Comparison of ENCODE assay signal across 32 cellular contexts in the genomic region with DNA sequence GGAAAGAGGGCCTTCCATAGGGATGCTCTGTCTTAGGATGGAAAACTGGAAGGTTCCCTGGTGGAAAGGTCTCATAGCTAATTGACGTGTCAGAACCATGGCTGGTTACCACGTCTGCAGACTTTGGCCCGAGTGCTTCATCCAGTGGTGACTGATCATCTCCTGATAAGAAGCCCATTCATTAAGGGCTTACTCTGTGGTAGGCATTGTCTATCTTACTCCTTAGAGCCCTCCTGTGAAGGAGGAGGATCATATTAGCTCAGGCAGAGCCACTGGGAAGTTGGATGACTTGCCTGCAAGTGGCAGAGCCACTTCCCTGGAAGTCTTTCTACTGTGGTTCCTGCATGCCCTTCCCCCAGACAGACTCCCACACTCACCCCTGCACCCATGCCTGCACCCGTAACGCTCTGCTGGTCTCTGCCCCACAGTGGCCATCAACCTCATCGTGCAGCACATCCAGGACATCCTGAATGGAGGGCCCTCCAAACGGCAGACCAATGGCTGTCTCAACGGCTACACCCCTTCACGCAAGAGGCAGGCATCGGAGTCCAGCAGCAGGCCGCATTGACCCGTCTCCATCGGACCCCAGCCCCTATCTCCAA.
A peak's percentile ranks its signal among the peaks of the same experiment; 100 is the strongest.
DNase-seq lines count a peak whose midpoint lies in the region; ATAC-seq, FAIRE-seq and TF ChIP-seq lines count a peak whose summit lies in the region.
"Had no signal": no experiment of that assay in that cellular context is flagged by ENCODE, and none has a peak within 500 bp of the region (broad histone marks: within the 10 kb centered on the region; RNA-seq: fewer than 3 reads in every experiment).

No MANE protein-coding gene starts in this region.

- H3K4me3 ChIP-seq in endothelial cell of umbilical vein (replicated peaks in 1 of 3; ENCODE audit: insufficient read depth in 1 of 3, low read depth in 1 of 3, low read length in 3 of 3) (no peak overlapping the region), mesenchymal stem cell (ENCODE audit: insufficient read depth in 1 of 2, low read depth in 1 of 2, low read length in 2 of 2) (no peak overlapping the region), WERI-Rb-1 (ENCODE audit: low read depth, low read length) (no peak overlapping the region), left lung (no peak overlapping the region)
- H3K4me3 ChIP-seq: dorsolateral prefrontal cortex, smooth muscle cell had no signal

- CTCF ChIA-PET in endothelial cell of umbilical vein (lab: Charles Lee) = interaction anchor here (1.1 to 2.7 kb wide), 3 partner anchors 78 to 309 kb away, joined by 3 to 7 read pairs (median 6); no protein-coding TSS in a partner anchor
- CTCF ChIA-PET in MCF 10A (lab: Yijun Ruan, JAX) = interaction anchor here (0.9 to 13.7 kb wide), 16 partner anchors 6 to 531 kb away, joined by 3 to 178 read pairs (median 5); partner anchors contain the start of genes ALDH9A1, TMCO1 and UCK2

- H3K27ac ChIP-seq in endothelial cell of umbilical vein (ENCODE audit: insufficient read depth, low read depth, low read length) = no peak overlapping the region
- H3K27ac ChIP-seq in mesenchymal stem cell (ENCODE audit: low read length, poor library complexity, severe bottlenecking) = no peak overlapping the region
- no peak overlapping the region for H3K27ac ChIP-seq in WERI-Rb-1
- H3K27ac ChIP-seq in left lung = no peak overlapping the region
- H3K27ac ChIP-seq: dorsolateral prefrontal cortex, RWPE1 had no signal

- no peak overlapping the region for H4K8ac ChIP-seq in mesenchymal stem cell (ENCODE audit: low read length)

- peaks cover 94% of the 10 kb centered on the region for H3K36me3 Mint-ChIP-seq in MCF 10A (ENCODE audit: insufficient read depth, unreplicated experiment)
- H3K36me3 Mint-ChIP-seq in stimulated activated naive B cell treated with anti-CD40 and anti-IgM and Interleukin-4, amounts not matched to agents 10 μg/mL and 1 μg/mL and 100 μg/mL, for 72 hours = peaks cover 34 to 64% of the 10 kb centered on the region in 2 donors

- H3K4me3 Mint-ChIP-seq in MCF 10A (ENCODE audit: unreplicated experiment) = no peak overlapping the region
- H3K4me3 Mint-ChIP-seq in stimulated activated naive B cell treated with anti-CD40 and anti-IgM and Interleukin-4, amounts not matched to agents 10 μg/mL and 1 μg/mL and 100 μg/mL, for 72 hours = no peak overlapping the region
- H3K4me3 Mint-ChIP-seq: activated CD8-positive, alpha-beta T cell treated with anti-CD3 and anti-CD28 coated beads for 36 hours; activated naive CD8-positive, alpha-beta T cell treated with anti-CD3 and anti-CD28 coated beads, Interleukin-2, amount 10 ng/mL, durations not matched to agents 7 days and 5 days; immature natural killer cell; natural killer cell treated with Interleukin-12 subunit alpha and Interleukin-12 subunit beta and Interleukin-15 and Interleukin-18, amount 100 ng/mL, for 72 hours; T-helper 1 cell treated with Interleukin-12 subunit alpha and Interleukin-12 subunit beta and Interleukin-4 antibody, amounts not matched to agents 30 μg/mL and 1 μg/mL, for 36 hours; type B pancreatic cell had no signal

- H3K79me1 ChIP-seq in mesenchymal stem cell (replicated peaks; ENCODE audit: low read length, poor library complexity, severe bottlenecking) = peaks cover 42% of the 10 kb centered on the region

- peak overlapping the region; percentile 52 for H4K91ac ChIP-seq in mesenchymal stem cell (ENCODE audit: low read length)

- H2BK120ac ChIP-seq in mesenchymal stem cell (ENCODE audit: low read depth, low read length) = no peak overlapping the region

- H3K9ac ChIP-seq in endothelial cell of umbilical vein (replicated peaks; ENCODE audit: extremely low read depth, insufficient read depth, low read length) (no peak overlapping the region), mesenchymal stem cell (ENCODE audit: low read length) (no peak overlapping the region)

- no peak overlapping the region for H3K14ac ChIP-seq in mesenchymal stem cell (ENCODE audit: low read length in 2 of 2)

- peaks cover 36% of the 10 kb centered on the region for H3K4me1 ChIP-seq in endothelial cell of umbilical vein (ENCODE audit: control insufficient read depth, extremely low read depth, insufficient read depth, low read length)
- H3K4me1 ChIP-seq in mesenchymal stem cell (ENCODE audit: control insufficient read depth, insufficient read depth, low read depth, low read length) = peaks cover 12% of the 10 kb centered on the region
- H3K4me1 ChIP-seq in left lung = peaks cover 0 to 9% of the 10 kb centered on the region in 2 donors

- H3K9me1 ChIP-seq in endothelial cell of umbilical vein (replicated peaks; ENCODE audit: control insufficient read depth, extremely low read depth, insufficient read depth, low read length) = no peaks in the 10 kb centered on the region

- H2BK15ac ChIP-seq in mesenchymal stem cell (ENCODE audit: low read depth, poor library complexity, severe bottlenecking) = no peak overlapping the region

- dilution Hi-C loops in endothelial cell of umbilical vein (cut with MboI; ENCODE audit: extremely low pct_ligation_motif_present, low sequenced_read_pairs) = no loop called here

- H3K4ac ChIP-seq in mesenchymal stem cell (ENCODE audit: low read depth in 1 of 2, low read length in 2 of 2) = no peak overlapping the region

- FAIRE-seq in RCC 7860 (lab: Jason Lieb, UNC) (peak; percentile 92), endothelial cell of umbilical vein (lab: Jason Lieb, UNC) (no peak)
- FAIRE-seq: frontal cortex, HTR-8/SVneo had no signal

- WGBS in mesenchymal stem cell = 75% methylated on average over 13 of the region's 13 CpGs

- peaks cover 18% of the 10 kb centered on the region for H3K4me1 Mint-ChIP-seq in MCF 10A (ENCODE audit: insufficient read depth, unreplicated experiment)
- peaks cover 0 to under 1% of the 10 kb centered on the region in 2 donors for H3K4me1 Mint-ChIP-seq in stimulated activated naive B cell treated with anti-CD40 and anti-IgM and Interleukin-4, amounts not matched to agents 10 μg/mL and 1 μg/mL and 100 μg/mL, for 72 hours
- H3K4me1 Mint-ChIP-seq: immature natural killer cell had no signal

- H3K27me3 Mint-ChIP-seq in MCF 10A (ENCODE audit: insufficient read depth, unreplicated experiment) = no peaks in the 10 kb centered on the region
- H3K27me3 Mint-ChIP-seq in stimulated activated naive B cell treated with anti-CD40 and anti-IgM and Interleukin-4, amounts not matched to agents 10 μg/mL and 1 μg/mL and 100 μg/mL, for 72 hours = no peaks in the 10 kb centered on the region
- H3K27me3 Mint-ChIP-seq: activated CD8-positive, alpha-beta T cell treated with anti-CD3 and anti-CD28 coated beads for 36 hours; activated naive CD8-positive, alpha-beta T cell treated with anti-CD3 and anti-CD28 coated beads, Interleukin-2, amount 10 ng/mL, durations not matched to agents 7 days and 5 days; natural killer cell treated with Interleukin-12 subunit alpha and Interleukin-12 subunit beta and Interleukin-15 and Interleukin-18, amount 100 ng/mL, for 72 hours; type B pancreatic cell had no signal

- H3K4me2 ChIP-seq in endothelial cell of umbilical vein (ENCODE audit: insufficient read depth, low read length) = no peak overlapping the region
- no peak overlapping the region for H3K4me2 ChIP-seq in mesenchymal stem cell (ENCODE audit: low read length, poor library complexity, severe bottlenecking)
- H3K4me2 ChIP-seq: smooth muscle cell had no signal

- H3K9me3 Mint-ChIP-seq in MCF 10A (ENCODE audit: unreplicated experiment) = no peaks in the 10 kb centered on the region
- H3K9me3 Mint-ChIP-seq in stimulated activated naive B cell treated with anti-CD40 and anti-IgM and Interleukin-4, amounts not matched to agents 10 μg/mL and 1 μg/mL and 100 μg/mL, for 72 hours = no peaks in the 10 kb centered on the region
- H3K9me3 Mint-ChIP-seq: activated CD8-positive, alpha-beta T cell treated with anti-CD3 and anti-CD28 coated beads for 36 hours; activated naive CD8-positive, alpha-beta T cell treated with anti-CD3 and anti-CD28 coated beads, Interleukin-2, amount 10 ng/mL, durations not matched to agents 7 days and 5 days; immature natural killer cell; natural killer cell treated with Interleukin-12 subunit alpha and Interleukin-12 subunit beta and Interleukin-15 and Interleukin-18, amount 100 ng/mL, for 72 hours; T-helper 1 cell treated with Interleukin-12 subunit alpha and Interleukin-12 subunit beta and Interleukin-4 antibody, amounts not matched to agents 30 μg/mL and 1 μg/mL, for 36 hours; type B pancreatic cell had no signal

- intact Hi-C loops in endothelial cell of umbilical vein (cut with micrococcal nuclease) = no loop called here
- intact Hi-C loops in MCF 10A (cut with micrococcal nuclease) = no loop called here
- intact Hi-C loops in left lung (cut with DNase I) = loop anchor here in 1 of 2 donors (10.0 kb wide), 1 partner anchor 83 kb away; the partner anchor contains the start of gene UCK2

- no peak overlapping the region for H3K23ac ChIP-seq in mesenchymal stem cell (ENCODE audit: low read length in 2 of 2)

- peak; percentile 81 for DNase-seq in EL
- peak; percentile 99 for DNase-seq in RCC 7860 (ENCODE audit: low spot score)
- no peak for DNase-seq in endothelial cell of umbilical vein (ENCODE audit: low read depth, low spot score)
- no peak for DNase-seq in mesenchymal stem cell
- no peak for DNase-seq in WERI-Rb-1
- no peak for DNase-seq in MCF 10A (ENCODE audit: unreplicated experiment)
- no peak for DNase-seq in stimulated activated naive B cell treated with anti-CD40 and anti-IgM and Interleukin-4, amounts not matched to agents 10 μg/mL and 1 μg/mL and 100 μg/mL, for 72 hours
- no peak for DNase-seq in left lung
- DNase-seq: ACHN; activated CD4-positive, alpha-beta T cell treated with anti-CD3 and anti-CD28 coated beads for 1 hour; activated CD8-positive, alpha-beta T cell treated with anti-CD3 and anti-CD28 coated beads for 36 hours; activated naive CD8-positive, alpha-beta T cell treated with anti-CD3 and anti-CD28 coated beads, Interleukin-2, amount 10 ng/mL, durations not matched to agents 7 days and 5 days; activated T-cell treated with anti-CD3 and anti-CD28 coated beads for 4 hours; BE2C; dorsolateral prefrontal cortex; hypothalamus; immature natural killer cell; KG1; NCI-H1436; NCI-H2107; NCI-H446; NCI-H774; stimulated activated CD4-positive, alpha-beta T cell treated with anti-CD3 and anti-CD28 coated beads, Interleukin-1b, Interleukin-23, amount 100 ng/mL, for 48 hours; stimulated activated CD8-positive, alpha-beta memory T cell treated with anti-CD3 and anti-CD28 coated beads, Interleukin-4, amount 100 ng/mL, for 48 hours had no signal

- no TSS peak for BruUV-seq in endothelial cell of umbilical vein (replicated peaks; lab: Mats Ljungman, UMichigan)
- BruUV-seq in MCF 10A (replicated peaks; lab: Mats Ljungman, UMichigan) = no TSS peak

- POLR2A ChIA-PET in endothelial cell of umbilical vein (lab: Charles Lee) = no interaction called here
- POLR2A ChIA-PET in MCF 10A (lab: Yijun Ruan, JAX) = interaction anchor here (0.7 to 1.1 kb wide), 4 partner anchors 11 to 1206 kb away, joined by 3 read pairs; no protein-coding TSS in a partner anchor

- no peak for TF ChIP-seq POLR2A in endothelial cell of umbilical vein (IDR thresholded peaks at IDR 0.05; ENCODE audit: low read depth, low read length)

- H3K27me3 ChIP-seq in endothelial cell of umbilical vein (ENCODE audit: control insufficient read depth in 2 of 2, insufficient read depth in 2 of 2, low read length in 2 of 2) = no peaks in the 10 kb centered on the region
- H3K27me3 ChIP-seq in mesenchymal stem cell (ENCODE audit: control insufficient read depth in 1 of 2, insufficient read depth in 1 of 2, low read length in 2 of 2) = no peaks in the 10 kb centered on the region
- no peaks in the 10 kb centered on the region for H3K27me3 ChIP-seq in WERI-Rb-1 (ENCODE audit: insufficient read depth, low read depth, severe bottlenecking)
- H3K27me3 ChIP-seq in left lung = no peaks in the 10 kb centered on the region
- H3K27me3 ChIP-seq: BE2C, dorsolateral prefrontal cortex had no signal

- H3K27ac Mint-ChIP-seq in MCF 10A (ENCODE audit: low read depth, unreplicated experiment) = no peak overlapping the region
- no peak overlapping the region for H3K27ac Mint-ChIP-seq in stimulated activated naive B cell treated with anti-CD40 and anti-IgM and Interleukin-4, amounts not matched to agents 10 μg/mL and 1 μg/mL and 100 μg/mL, for 72 hours
- H3K27ac Mint-ChIP-seq: activated CD8-positive, alpha-beta T cell treated with anti-CD3 and anti-CD28 coated beads for 36 hours; activated naive CD8-positive, alpha-beta T cell treated with anti-CD3 and anti-CD28 coated beads, Interleukin-2, amount 10 ng/mL, durations not matched to agents 7 days and 5 days; immature natural killer cell; natural killer cell treated with Interleukin-12 subunit alpha and Interleukin-12 subunit beta and Interleukin-15 and Interleukin-18, amount 100 ng/mL, for 72 hours; T-helper 1 cell treated with Interleukin-12 subunit alpha and Interleukin-12 subunit beta and Interleukin-4 antibody, amounts not matched to agents 30 μg/mL and 1 μg/mL, for 36 hours; type B pancreatic cell had no signal

- peaks cover 10% of the 10 kb centered on the region for H3K79me2 ChIP-seq in endothelial cell of umbilical vein (ENCODE audit: control insufficient read depth, insufficient read depth, low read length)

- no peak overlapping the region for H2BK12ac ChIP-seq in mesenchymal stem cell (ENCODE audit: low read length in 2 of 2)

- no peak overlapping the region for H2AFZ ChIP-seq in endothelial cell of umbilical vein (ENCODE audit: low read depth, low read length)
- H2AFZ ChIP-seq in mesenchymal stem cell (ENCODE audit: low read depth, low read length) = no peak overlapping the region

- TF ChIP-seq CTCF in endothelial cell of umbilical vein (IDR thresholded peaks at IDR 0.05; ENCODE audit: extremely low read depth in 1 of 2, insufficient read depth in 1 of 2, low read depth in 1 of 2, low read length in 2 of 2) = no peak
- TF ChIP-seq CTCF in WERI-Rb-1 (IDR thresholded peaks at IDR 0.05; ENCODE audit: low read depth, low read length) = no peak
- no peak for TF ChIP-seq CTCF in MCF 10A (IDR thresholded peaks at IDR 0.05; ENCODE audit: unreplicated experiment)
- no peak for TF ChIP-seq CTCF in left lung (IDR thresholded peaks at IDR 0.05)

- H2BK5ac ChIP-seq in mesenchymal stem cell (ENCODE audit: low read depth, low read length, poor library complexity, severe bottlenecking) = no peak overlapping the region

- H3K36me3 ChIP-seq in endothelial cell of umbilical vein (ENCODE audit: control insufficient read depth in 2 of 2, extremely low read depth in 1 of 2, insufficient read depth in 2 of 2, low read length in 2 of 2) (peaks cover 0 to 10% of the 10 kb centered on the region in 2 experiments), mesenchymal stem cell (ENCODE audit: control insufficient read depth in 1 of 2, insufficient read depth in 2 of 2, low read depth in 1 of 2, low read length in 2 of 2) (peaks cover 53 to 63% of the 10 kb centered on the region in 2 experiments), WERI-Rb-1 (peaks cover 83% of the 10 kb centered on the region), left lung (peaks cover 0 to 46% of the 10 kb centered on the region in 2 donors)

- H2AK5ac ChIP-seq in mesenchymal stem cell (ENCODE audit: low read length, severe bottlenecking) = peak overlapping the region; percentile 30

- no peaks in the 10 kb centered on the region for H4K20me1 ChIP-seq in endothelial cell of umbilical vein (replicated peaks; ENCODE audit: control insufficient read depth, extremely low read depth, insufficient read depth, low read length)

- no peak for ATAC-seq in stimulated activated naive B cell treated with anti-CD40 and anti-IgM and Interleukin-4, amounts not matched to agents 10 μg/mL and 1 μg/mL and 100 μg/mL, for 72 hours (replicated peaks)
- ATAC-seq in left lung = no peak
- ATAC-seq: activated CD8-positive, alpha-beta T cell treated with anti-CD3 and anti-CD28 coated beads for 36 hours; HCT116; natural killer cell treated with Interleukin-12 subunit alpha and Interleukin-12 subunit beta and Interleukin-15 and Interleukin-18, amount 100 ng/mL, for 72 hours had no signal

- H3K9me3 ChIP-seq in endothelial cell of umbilical vein (replicated peaks; ENCODE audit: control insufficient read depth, insufficient read depth, low read length) = no peaks in the 10 kb centered on the region
- no peaks in the 10 kb centered on the region for H3K9me3 ChIP-seq in mesenchymal stem cell (ENCODE audit: control insufficient read depth, low read length)
- H3K9me3 ChIP-seq in WERI-Rb-1 (ENCODE audit: severe bottlenecking) = no peaks in the 10 kb centered on the region
- no peaks in the 10 kb centered on the region for H3K9me3 ChIP-seq in left lung
- H3K9me3 ChIP-seq: BE2C had no signal

- H3K18ac ChIP-seq in mesenchymal stem cell (ENCODE audit: low read depth in 1 of 2, low read length in 2 of 2) = peak overlapping the region in 1 of 2 experiments; percentile 18

Comparison
In these comparisons a context has a peak if more than half of its experiments do, and no peak if none do; other contexts are left out.
1. DNase-seq: peak in EL (single experiment) and RCC 7860 (single experiment); none in endothelial cell of umbilical vein (single experiment), mesenchymal stem cell (single experiment), WERI-Rb-1 (single experiment), MCF 10A (single experiment), stimulated activated naive B cell treated with anti-CD40 and anti-IgM and Interleukin-4, amounts not matched to agents 10 μg/mL and 1 μg/mL and 100 μg/mL, for 72 hours (single experiment) and left lung (0 of 2).